Comparison of ENCODE assay signal across 1 cellular context in genomic region chr11:124743050-124743449, GRCh38.
TF ChIP-seq lines count a peak whose summit lies in the region.

No MANE protein-coding gene starts in this region.

TF ChIP-seq in GM23338, 12 proteins besides CTCF, POLR2A, EP300 and RAD21 (continued from another document):
- TF ChIP-seq ZNF462 (CRISPR knock-in tag; IDR thresholded peaks at IDR 0.05) (no peak), ZNF331 (CRISPR knock-in tag; IDR thresholded peaks at IDR 0.05; ENCODE audit: low read depth) (no peak), EZH2 (IDR thresholded peaks at IDR 0.05; ENCODE audit: low read depth, unreplicated experiment) (peak; percentile 73), ZNF114 (CRISPR knock-in tag; IDR thresholded peaks at IDR 0.05) (no peak), JUNB (IDR thresholded peaks at IDR 0.05; ENCODE audit: unreplicated experiment) (no peak), STAT1 (IDR thresholded peaks at IDR 0.05; ENCODE audit: unreplicated experiment) (no peak)
